ENCODE assay signal across 10 cellular contexts in genomic region chr15:76185716-76186115, GRCh38.
A peak's percentile ranks its signal among the peaks of the same experiment; 100 is the strongest.
DNase-seq lines count a peak whose midpoint lies in the region; ATAC-seq, FAIRE-seq and TF ChIP-seq lines count a peak whose summit lies in the region.
"Had no signal": no experiment of that assay in that cellular context is flagged by ENCODE, and none has a peak within 500 bp of the region (broad histone marks: within the 10 kb centered on the region; RNA-seq: fewer than 3 reads in every experiment).

No MANE protein-coding gene starts in this region.

- no peak overlapping the region for H2BK120ac ChIP-seq in H1 (replicated peaks; ENCODE audit: low read depth, low read length)

- CTCF ChIA-PET in H1 (lab: Charles Lee; ENCODE audit: partially characterized antibody): interaction anchor here (0.8 to 4.9 kb wide), 37 partner anchors 9 to 1614 kb away, joined by 3 to 48 read pairs (median 5); no protein-coding TSS in a partner anchor

- H3K4me2 ChIP-seq in GM23338: no peak overlapping the region
- H3K4me2 ChIP-seq in H1 (ENCODE audit: insufficient read depth in 1 of 2, low read depth in 2 of 2, low read length in 2 of 2): no peak overlapping the region
- H3K4me2 ChIP-seq in parathyroid adenoma (ENCODE audit: low read length): no peak overlapping the region

- no peak overlapping the region for H3K4ac ChIP-seq in H1 (replicated peaks; ENCODE audit: insufficient read length, low read depth, low read length)

- H3K4me1 Mint-ChIP-seq in GM23338: peaks cover 14% of the 10 kb centered on the region

- no peaks in the 10 kb centered on the region for H3K9me2 ChIP-seq in GM23338 (ENCODE audit: insufficient read depth)

- no peak overlapping the region for H2AK5ac ChIP-seq in H1 (ENCODE audit: low read depth, low read length)

- H3K27me3 ChIP-seq in GM23338 (ENCODE audit: insufficient read depth) (0 out of 2 replicates have a peak, but pooled peaks cover 6% of the 10 kb centered on the region), H1 (replicated peaks in 1 of 4; ENCODE audit: control insufficient read depth in 3 of 4, extremely low read depth in 1 of 4, insufficient read depth in 3 of 4, low read length in 3 of 4) (peaks cover 0 to 6% (median 4%) of the 10 kb centered on the region in 4 experiments; a peak in 3 of 7 replicates), parathyroid adenoma (ENCODE audit: control insufficient read depth, insufficient read depth, low read length) (no peaks in the 10 kb centered on the region)

- DNase-seq in COLO668 (lab: John Stamatoyannopoulos, UW; ENCODE audit: unreplicated experiment): peak; percentile 22
- peak; percentile 81 for DNase-seq in GM23338 (ENCODE audit: low spot score)
- peak; percentile 45 for DNase-seq in NCI-H82 treated with DMSO at 0.1 percent for 48 hours (lab: John Stamatoyannopoulos, UW; ENCODE audit: unreplicated experiment)
- DNase-seq in H1 (ENCODE audit: low read depth in 1 of 2, low spot score in 2 of 2): peak; percentile 54 to 65
- no peak for DNase-seq in activated gamma-delta T cell (lab: John Stamatoyannopoulos, UW)

- no peak overlapping the region for H2BK15ac ChIP-seq in H1 (ENCODE audit: low read length)

- peak; percentile 71 for FAIRE-seq in H1 (lab: Jason Lieb, UNC)
- FAIRE-seq: TTC549 had no signal

- H3K9me3 Mint-ChIP-seq in GM23338: peaks cover 2% of the 10 kb centered on the region; the same call in 2 of the 3 replicates

- no peaks in the 10 kb centered on the region for H3F3A ChIP-seq in GM23338 (replicated peaks; ENCODE audit: low read depth)

- H3K23me2 ChIP-seq in H1 (ENCODE audit: low read depth, low read length): no peaks in the 10 kb centered on the region; the same call in 1 of the 2 replicates

- TF ChIP-seq POLR2A in H1 (IDR thresholded peaks at IDR 0.05; ENCODE audit: control extremely low read depth in 1 of 2, low read depth in 2 of 2, low read length in 2 of 2): no peak

- no peak overlapping the region for H3K14ac ChIP-seq in H1 (ENCODE audit: insufficient read length)

- peaks cover 17% of the 10 kb centered on the region for H3K27me3 Mint-ChIP-seq in GM23338 (ENCODE audit: insufficient read depth, low read depth, poor library complexity)

- no peaks in the 10 kb centered on the region for H3K36me3 Mint-ChIP-seq in GM23338 (ENCODE audit: low read depth)

- peak; percentile 75 to 81 for TF ChIP-seq RAD21 in H1 (IDR thresholded peaks at IDR 0.05 in 1 of 2, conservative IDR thresholded peaks at IDR 0.05 in 1 of 2; ENCODE audit: low read depth in 2 of 2, low read length in 2 of 2)

- H3K4me1 ChIP-seq in GM23338 (ENCODE audit: insufficient read depth) (no peaks in the 10 kb centered on the region), H1 (replicated peaks in 1 of 4; ENCODE audit: control insufficient read depth in 3 of 4, insufficient read depth in 4 of 4, low read length in 3 of 4) (peaks cover 0 to 2% (median 0%) of the 10 kb centered on the region in 4 experiments; a peak in 2 of 7 replicates), parathyroid adenoma (no peaks in the 10 kb centered on the region)

- H3K36me3 ChIP-seq in GM23338 (ENCODE audit: insufficient read depth): no peaks in the 10 kb centered on the region
- H3K36me3 ChIP-seq in H1 (ENCODE audit: control insufficient read depth in 2 of 4, insufficient read depth in 4 of 4, low read length in 3 of 4): no peaks in the 10 kb centered on the region
- no peaks in the 10 kb centered on the region for H3K36me3 ChIP-seq in parathyroid adenoma (ENCODE audit: control insufficient read depth, insufficient read depth, low read length)

- no peak overlapping the region for H3K27ac Mint-ChIP-seq in GM23338

- no peak overlapping the region for H2BK12ac ChIP-seq in H1 (ENCODE audit: low read depth, low read length)

- peak; percentile 62 to 82 for TF ChIP-seq CTCF in GM23338 (conservative IDR thresholded peaks at IDR 0.05; ENCODE audit: low read depth in 2 of 2)
- peak; percentile 74 to 79 (median 76) for TF ChIP-seq CTCF in H1 (IDR thresholded peaks at IDR 0.05; ENCODE audit: control extremely low read depth in 1 of 3, insufficient read depth in 1 of 3, low read depth in 1 of 3, low read length in 3 of 3)
- TF ChIP-seq CTCF in parathyroid adenoma (IDR thresholded peaks at IDR 0.05): peak; percentile 10

- POLR2A ChIA-PET in H1 (lab: Charles Lee; ENCODE audit: partially characterized antibody): interaction anchor here (0.5 to 1.2 kb wide), 3 partner anchors 37 to 205 kb away, joined by 3 to 7 read pairs (median 4); partner anchors contain the start of gene ISL2

- peak overlapping the region; percentile 68; the same call in 1 of the 2 replicates for H4K8ac ChIP-seq in H1 (ENCODE audit: extremely low read depth, insufficient read depth, low read length)

- H3K9ac ChIP-seq in H1 (replicated peaks in 1 of 4; ENCODE audit: extremely low read depth in 1 of 4, low read depth in 3 of 4, low read length in 3 of 4) (no peak overlapping the region), parathyroid adenoma (no peak overlapping the region)

- TF ChIP-seq EP300 in H1 (IDR thresholded peaks at IDR 0.05; ENCODE audit: borderline replicate concordance in 1 of 2, low read depth in 2 of 2, low read length in 2 of 2): no peak

- H3K4me3 ChIP-seq in GM23338: no peak overlapping the region
- no peak overlapping the region for H3K4me3 ChIP-seq in H1 (ENCODE audit: extremely low read depth in 1 of 4, insufficient read depth in 2 of 4, low read depth in 3 of 4, low read length in 4 of 4)
- no peak overlapping the region for H3K4me3 ChIP-seq in parathyroid adenoma (ENCODE audit: low read depth, low read length)
- H3K4me3 ChIP-seq: skin epidermis had no signal

- no peaks in the 10 kb centered on the region for H3K9me3 ChIP-seq in H1 (ENCODE audit: insufficient read depth in 2 of 2, low read depth in 1 of 2, low read length in 1 of 2)
- no peaks in the 10 kb centered on the region for H3K9me3 ChIP-seq in parathyroid adenoma (ENCODE audit: control insufficient read depth, low read length)

- 67% methylated on average over 3 of the region's 3 CpGs; no CpG with 5 or more reads in 1 of the 2 experiments for WGBS in H1 (ENCODE audit: extremely low coverage in 1 of 2, insufficient coverage in 1 of 2, insufficient read length in 1 of 2, insufficient replicate concordance in 2 of 2, low coverage in 1 of 2, low lambda C conversion rate in 2 of 2, missing lambda C conversion rate in 1 of 2), 2 experiments

- H3K18ac ChIP-seq in H1 (ENCODE audit: extremely low read depth, low read length): no peak overlapping the region

- H3K23ac ChIP-seq in H1 (ENCODE audit: insufficient read length): no peak overlapping the region

- H4K91ac ChIP-seq in H1 (replicated peaks; ENCODE audit: insufficient read length, low read length): no peak overlapping the region

- no peak overlapping the region for H3K56ac ChIP-seq in H1 (replicated peaks; ENCODE audit: insufficient read length, low read depth, low read length)

- H2BK20ac ChIP-seq in H1 (ENCODE audit: low read length): no peak overlapping the region

- H2AFZ ChIP-seq in GM23338 (no peak overlapping the region), H1 (ENCODE audit: low read length) (no peak overlapping the region), parathyroid adenoma (no peak overlapping the region)

- H3K79me2 ChIP-seq in GM23338 (replicated peaks; ENCODE audit: insufficient read depth) (no peaks in the 10 kb centered on the region), H1 (ENCODE audit: control insufficient read depth in 1 of 2, insufficient read depth in 2 of 2, low read length in 2 of 2) (no peaks in the 10 kb centered on the region), parathyroid adenoma (no peaks in the 10 kb centered on the region)

- H3K4me3 Mint-ChIP-seq in GM23338: no peak overlapping the region

- no peaks in the 10 kb centered on the region for H3K79me1 ChIP-seq in H1 (ENCODE audit: low read depth, low read length)

- H4K5ac ChIP-seq in H1 (ENCODE audit: insufficient read length, low read depth, low read length): no peak overlapping the region

- H3K27ac ChIP-seq in GM23338 (ENCODE audit: low read depth): no peak overlapping the region
- H3K27ac ChIP-seq in H1 (ENCODE audit: low read depth, low read length): no peak overlapping the region
- H3K27ac ChIP-seq in parathyroid adenoma: no peak overlapping the region
- H3K27ac ChIP-seq: skin epidermis had no signal

- H4K20me1 ChIP-seq in GM23338 (replicated peaks; ENCODE audit: insufficient read depth) (no peaks in the 10 kb centered on the region), H1 (replicated peaks in 1 of 2; ENCODE audit: control insufficient read depth in 1 of 2, insufficient read depth in 2 of 2, low read length in 2 of 2) (no peaks in the 10 kb centered on the region)

- no peak overlapping the region for H2BK5ac ChIP-seq in H1 (ENCODE audit: low read depth, low read length)

- ATAC-seq in GM23338 (peak; percentile 83), GM19324 (IDR thresholded peaks at IDR 0.05; ENCODE audit: low FRiP score, unreplicated experiment) (no peak), HG02973 (IDR thresholded peaks at IDR 0.05; ENCODE audit: unreplicated experiment) (no peak)

TF ChIP-seq in GM23338, 12 proteins besides CTCF, POLR2A, EP300 and RAD21 (continues in another document):
- no peak for TF ChIP-seq JUNB (IDR thresholded peaks at IDR 0.05; ENCODE audit: unreplicated experiment)
- no peak for TF ChIP-seq ETS1 (IDR thresholded peaks at IDR 0.05)
- no peak for TF ChIP-seq EZH2 (IDR thresholded peaks at IDR 0.05; ENCODE audit: low read depth, unreplicated experiment)
- TF ChIP-seq EZH2phosphoT487 (IDR thresholded peaks at IDR 0.05; ENCODE audit: unreplicated experiment): no peak

TF ChIP-seq in H1, 55 proteins besides CTCF, POLR2A, EP300 and RAD21:
- no peak for TF ChIP-seq CHD1 (IDR thresholded peaks at IDR 0.05; ENCODE audit: low read depth, low read length)
- peak; percentile 72 for TF ChIP-seq TEAD4 (IDR thresholded peaks at IDR 0.05; ENCODE audit: low read depth, low read length)
- TF ChIP-seq SAP30 (IDR thresholded peaks at IDR 0.05; ENCODE audit: insufficient read depth, insufficient replicate concordance, low read length): no peak
- peak; percentile 45 for TF ChIP-seq CREB1 (IDR thresholded peaks at IDR 0.05)
- TF ChIP-seq POU5F1 (IDR thresholded peaks at IDR 0.05; ENCODE audit: low read depth, low read length): no peak
- no peak for TF ChIP-seq RFX5 (IDR thresholded peaks at IDR 0.05; ENCODE audit: borderline replicate concordance, low read depth, low read length)
- TF ChIP-seq TCF12 (IDR thresholded peaks at IDR 0.05; ENCODE audit: low read depth, low read length): no peak
- 0 out of 2 replicates have a peak, but pooled peaks have one; percentile 49 for TF ChIP-seq JUND (IDR thresholded peaks at IDR 0.05; ENCODE audit: low read length)
- TF ChIP-seq BRCA1 (IDR thresholded peaks at IDR 0.05; ENCODE audit: low read depth, low read length): no peak

Comparison
In these comparisons a context has a peak if more than half of its experiments do, and no peak if none do; other contexts are left out.
1. CTCF ChIP-seq: peak in every context shown above with its lines; median percentile 76 in H1; 72 in GM23338; 10 in parathyroid adenoma.